ENCODE assay signal across 9 cellular contexts in the genomic region with DNA sequence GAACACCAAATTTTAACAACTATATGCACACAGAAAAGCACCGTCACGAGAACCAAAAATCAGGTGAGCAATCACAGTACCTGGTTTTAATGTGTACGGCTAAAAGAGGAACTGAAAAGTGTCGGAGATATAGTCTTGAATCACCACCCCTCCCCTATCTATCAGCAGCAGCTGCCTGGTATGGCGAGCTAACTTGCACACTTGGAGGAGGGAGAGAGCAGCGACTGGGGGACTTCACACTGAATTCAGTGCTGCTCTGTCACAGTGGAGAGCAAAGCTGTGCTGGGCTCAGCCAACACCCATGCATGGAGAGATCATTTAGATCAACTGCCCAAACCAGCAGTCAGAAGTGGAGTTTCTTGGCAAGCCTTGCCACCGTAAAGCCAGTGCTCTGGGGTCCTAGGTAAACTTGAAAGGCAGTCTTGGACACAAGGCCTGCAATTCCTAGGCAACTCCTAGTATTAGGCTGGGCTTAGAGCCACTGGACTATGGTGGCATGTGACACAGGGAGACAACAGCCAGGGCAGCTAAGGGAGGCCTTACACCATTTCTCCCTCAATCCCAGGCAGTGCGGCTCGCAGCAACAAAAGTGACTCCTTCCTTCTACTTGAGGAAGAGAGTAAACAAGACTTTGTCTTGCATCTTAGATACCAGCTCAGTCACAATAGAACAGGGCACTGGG.
A peak's percentile ranks its signal among the peaks of the same experiment; 100 is the strongest.
DNase-seq lines count a peak whose midpoint lies in the region; ATAC-seq and TF ChIP-seq lines count a peak whose summit lies in the region.
"Had no signal": no experiment of that assay in that cellular context is flagged by ENCODE, and none has a peak within 500 bp of the region (broad histone marks: within the 10 kb centered on the region; RNA-seq: fewer than 3 reads in every experiment).

No MANE protein-coding gene starts in this region.

- H3K36me3 Mint-ChIP-seq in neural crest cell (ENCODE audit: low read depth): peaks cover 40% of the 10 kb centered on the region

- peak overlapping the region; percentile 20 for H3K27ac Mint-ChIP-seq in neural crest cell (ENCODE audit: unreplicated experiment)

- no peak overlapping the region for H3K4me3 Mint-ChIP-seq in neural crest cell

- no peaks in the 10 kb centered on the region for H3K4me1 Mint-ChIP-seq in neural crest cell

- ATAC-seq in GM19023 (IDR thresholded peaks at IDR 0.05; ENCODE audit: unreplicated experiment) (peak; percentile 96), GM21825 (IDR thresholded peaks at IDR 0.05; ENCODE audit: unreplicated experiment) (peak; percentile 96), HG03457 (IDR thresholded peaks at IDR 0.05; ENCODE audit: unreplicated experiment) (peak; percentile 99)

- DNase-seq in neural crest cell (ENCODE audit: low read depth, low spot score): no peak
- no peak for DNase-seq in SW480 (ENCODE audit: low spot score)
- DNase-seq in activated CD8-positive, alpha-beta memory T cell treated with anti-CD3 and anti-CD28 coated beads, Interleukin-2, amount 50 U/mL, for 48 hours: no peak
- no peak for DNase-seq in HuH-7 (ENCODE audit: low spot score)
- DNase-seq in H4 (ENCODE audit: low spot score): no peak
- DNase-seq: activated T-cell treated with anti-CD3 and anti-CD28 coated beads, Interleukin-2, amount 50 U/mL, for 1 hour had no signal

- H3K9me3 Mint-ChIP-seq in neural crest cell: peaks cover 7% of the 10 kb centered on the region

- no peaks in the 10 kb centered on the region for H3K27me3 Mint-ChIP-seq in neural crest cell (ENCODE audit: low read depth)

- no peak for TF ChIP-seq CTCF in neural crest cell (conservative IDR thresholded peaks at IDR 0.05)
